1 cellular context compared by ENCODE assay signal in the genomic region with DNA sequence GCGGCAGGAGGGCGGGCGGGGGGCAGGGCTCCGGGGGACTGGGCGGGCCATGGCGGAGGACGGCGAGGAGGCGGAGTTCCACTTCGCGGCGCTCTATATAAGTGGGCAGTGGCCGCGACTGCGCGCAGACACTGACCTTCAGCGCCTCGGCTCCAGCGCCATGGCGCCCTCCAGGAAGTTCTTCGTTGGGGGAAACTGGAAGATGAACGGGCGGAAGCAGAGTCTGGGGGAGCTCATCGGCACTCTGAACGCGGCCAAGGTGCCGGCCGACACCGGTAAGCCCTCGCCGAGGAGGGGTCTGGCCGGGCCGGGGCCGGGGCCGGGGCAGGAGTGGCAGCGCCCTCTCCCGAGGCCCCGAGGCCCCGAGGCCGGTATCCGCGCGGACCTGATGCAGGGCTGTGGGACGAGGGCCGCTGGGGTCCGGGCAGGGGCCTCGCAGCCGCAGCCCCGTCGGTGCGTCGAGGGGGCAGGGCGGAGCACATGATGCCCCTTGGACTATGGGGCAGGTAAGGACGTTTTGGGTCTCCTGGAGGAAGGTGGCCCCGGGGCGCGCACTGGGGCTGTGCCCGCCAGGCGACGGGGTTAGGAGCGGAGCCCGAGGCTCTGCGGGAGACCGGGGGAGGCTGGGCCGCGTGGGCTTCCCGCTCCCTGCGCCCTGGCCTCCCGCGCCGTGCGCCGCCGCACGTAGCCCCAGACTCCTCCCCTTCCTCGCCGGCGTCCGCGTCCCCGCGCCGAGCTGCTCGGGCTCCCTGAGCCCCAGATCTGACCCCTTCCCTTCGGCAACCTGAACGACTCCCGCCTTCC.
A peak's percentile ranks its signal among the peaks of the same experiment; 100 is the strongest.
TF ChIP-seq lines count a peak whose summit lies in the region.

A gene (plus strand): TSS at position 125 of the 804 bp plus-strand sequence. CDS start 36 bp downstream, at position 161.

TF ChIP-seq in HepG2, 621 proteins besides CTCF, POLR2A, EP300 and RAD21 (continued from another document and continues in another):
- TF ChIP-seq, protein P1, sequence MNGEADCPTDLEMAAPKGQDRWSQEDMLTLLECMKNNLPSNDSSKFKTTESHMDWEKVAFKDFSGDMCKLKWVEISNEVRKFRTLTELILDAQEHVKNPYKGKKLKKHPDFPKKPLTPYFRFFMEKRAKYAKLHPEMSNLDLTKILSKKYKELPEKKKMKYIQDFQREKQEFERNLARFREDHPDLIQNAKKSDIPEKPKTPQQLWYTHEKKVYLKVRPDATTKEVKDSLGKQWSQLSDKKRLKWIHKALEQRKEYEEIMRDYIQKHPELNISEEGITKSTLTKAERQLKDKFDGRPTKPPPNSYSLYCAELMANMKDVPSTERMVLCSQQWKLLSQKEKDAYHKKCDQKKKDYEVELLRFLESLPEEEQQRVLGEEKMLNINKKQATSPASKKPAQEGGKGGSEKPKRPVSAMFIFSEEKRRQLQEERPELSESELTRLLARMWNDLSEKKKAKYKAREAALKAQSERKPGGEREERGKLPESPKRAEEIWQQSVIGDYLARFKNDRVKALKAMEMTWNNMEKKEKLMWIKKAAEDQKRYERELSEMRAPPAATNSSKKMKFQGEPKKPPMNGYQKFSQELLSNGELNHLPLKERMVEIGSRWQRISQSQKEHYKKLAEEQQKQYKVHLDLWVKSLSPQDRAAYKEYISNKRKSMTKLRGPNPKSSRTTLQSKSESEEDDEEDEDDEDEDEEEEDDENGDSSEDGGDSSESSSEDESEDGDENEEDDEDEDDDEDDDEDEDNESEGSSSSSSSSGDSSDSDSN (CRISPR knock-in tag; IDR thresholded peaks at IDR 0.05), result peak; percentile 58; the same call in 1 of the 2 replicates
- TF ChIP-seq NAIF1 (CRISPR knock-in tag; IDR thresholded peaks at IDR 0.05; ENCODE audit: borderline replicate concordance) (no peak), SOX13 (IDR thresholded peaks at IDR 0.05) (0 out of 2 replicates have a peak, but pooled peaks have one; percentile 23), SOX13 (CRISPR knock-in tag; conservative IDR thresholded peaks at IDR 0.05 in 1 of 2, IDR thresholded peaks at IDR 0.05 in 1 of 2) (no peak; a peak in 1 of 4 replicates), ZNF354B (CRISPR knock-in tag; IDR thresholded peaks at IDR 0.05) (no peak), ZMAT3 (CRISPR knock-in tag; conservative IDR thresholded peaks at IDR 0.05) (peak; percentile 91), ZFP37 (CRISPR knock-in tag; IDR thresholded peaks at IDR 0.05; ENCODE audit: borderline replicate concordance) (no peak), HNRNPK (IDR thresholded peaks at IDR 0.05; ENCODE audit: low read depth, low read length, poor library complexity, severe bottlenecking) (peak; percentile 42), ZNF672 (CRISPR knock-in tag; IDR thresholded peaks at IDR 0.05) (no peak), NR3C1 (CRISPR knock-in tag; IDR thresholded peaks at IDR 0.05) (no peak), ZNF549 (CRISPR knock-in tag; IDR thresholded peaks at IDR 0.05) (no peak; the same call in 1 of the 2 replicates), KDM5B (CRISPR knock-in tag; IDR thresholded peaks at IDR 0.05; ENCODE audit: borderline replicate concordance) (peak; percentile 83), ZNF431 (CRISPR knock-in tag; IDR thresholded peaks at IDR 0.05; ENCODE audit: borderline replicate concordance, low read depth) (no peak; the same call in 1 of the 2 replicates), KLF11 (CRISPR knock-in tag; IDR thresholded peaks at IDR 0.05) (peak; percentile 57; the same call in 1 of the 2 replicates), ZSCAN30 (CRISPR knock-in tag; IDR thresholded peaks at IDR 0.05) (no peak), MTA3 (CRISPR knock-in tag; IDR thresholded peaks at IDR 0.05) (no peak), HOXD1 (CRISPR knock-in tag; IDR thresholded peaks at IDR 0.05) (peak; percentile 64; the same call in 1 of the 2 replicates), FOXM1 (CRISPR knock-in tag; IDR thresholded peaks at IDR 0.05) (0 out of 2 replicates have a peak, but pooled peaks have one; percentile 72), PAWR (CRISPR knock-in tag; IDR thresholded peaks at IDR 0.05; ENCODE audit: borderline replicate concordance) (no peak), LCORL (IDR thresholded peaks at IDR 0.05) (no peak), LCORL (CRISPR knock-in tag; IDR thresholded peaks at IDR 0.05) (no peak), SATB2 (CRISPR knock-in tag; IDR thresholded peaks at IDR 0.05) (peak; percentile 62; the same call in 1 of the 2 replicates), EEA1 (CRISPR knock-in tag; IDR thresholded peaks at IDR 0.05; ENCODE audit: borderline replicate concordance) (no peak), ZIK1 (CRISPR knock-in tag; IDR thresholded peaks at IDR 0.05; ENCODE audit: borderline replicate concordance, low read depth) (no peak; the same call in 1 of the 2 replicates), HOXA3 (CRISPR knock-in tag; IDR thresholded peaks at IDR 0.05) (no peak), ZC3H4 (CRISPR knock-in tag; IDR thresholded peaks at IDR 0.05; ENCODE audit: borderline replicate concordance) (no peak), ZNF614 (CRISPR knock-in tag; IDR thresholded peaks at IDR 0.05; ENCODE audit: borderline replicate concordance) (no peak; the same call in 1 of the 2 replicates), IRX3 (CRISPR knock-in tag; IDR thresholded peaks at IDR 0.05; ENCODE audit: borderline replicate concordance, low read depth) (peak; percentile 85), REL (CRISPR knock-in tag; conservative IDR thresholded peaks at IDR 0.05) (no peak), SIN3A (IDR thresholded peaks at IDR 0.05; ENCODE audit: borderline replicate concordance, low read depth, low read length) (peak; percentile 56; the same call in 1 of the 2 replicates), ZNF616 (CRISPR knock-in tag; IDR thresholded peaks at IDR 0.05; ENCODE audit: low read depth) (0 out of 2 replicates have a peak, but pooled peaks have one; percentile 60)
- TF ChIP-seq, protein P2, sequence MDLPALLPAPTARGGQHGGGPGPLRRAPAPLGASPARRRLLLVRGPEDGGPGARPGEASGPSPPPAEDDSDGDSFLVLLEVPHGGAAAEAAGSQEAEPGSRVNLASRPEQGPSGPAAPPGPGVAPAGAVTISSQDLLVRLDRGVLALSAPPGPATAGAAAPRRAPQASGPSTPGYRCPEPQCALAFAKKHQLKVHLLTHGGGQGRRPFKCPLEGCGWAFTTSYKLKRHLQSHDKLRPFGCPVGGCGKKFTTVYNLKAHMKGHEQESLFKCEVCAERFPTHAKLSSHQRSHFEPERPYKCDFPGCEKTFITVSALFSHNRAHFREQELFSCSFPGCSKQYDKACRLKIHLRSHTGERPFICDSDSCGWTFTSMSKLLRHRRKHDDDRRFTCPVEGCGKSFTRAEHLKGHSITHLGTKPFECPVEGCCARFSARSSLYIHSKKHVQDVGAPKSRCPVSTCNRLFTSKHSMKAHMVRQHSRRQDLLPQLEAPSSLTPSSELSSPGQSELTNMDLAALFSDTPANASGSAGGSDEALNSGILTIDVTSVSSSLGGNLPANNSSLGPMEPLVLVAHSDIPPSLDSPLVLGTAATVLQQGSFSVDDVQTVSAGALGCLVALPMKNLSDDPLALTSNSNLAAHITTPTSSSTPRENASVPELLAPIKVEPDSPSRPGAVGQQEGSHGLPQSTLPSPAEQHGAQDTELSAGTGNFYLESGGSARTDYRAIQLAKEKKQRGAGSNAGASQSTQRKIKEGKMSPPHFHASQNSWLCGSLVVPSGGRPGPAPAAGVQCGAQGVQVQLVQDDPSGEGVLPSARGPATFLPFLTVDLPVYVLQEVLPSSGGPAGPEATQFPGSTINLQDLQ (CRISPR knock-in tag; IDR thresholded peaks at IDR 0.05), result no peak
- TF ChIP-seq, protein P3, sequence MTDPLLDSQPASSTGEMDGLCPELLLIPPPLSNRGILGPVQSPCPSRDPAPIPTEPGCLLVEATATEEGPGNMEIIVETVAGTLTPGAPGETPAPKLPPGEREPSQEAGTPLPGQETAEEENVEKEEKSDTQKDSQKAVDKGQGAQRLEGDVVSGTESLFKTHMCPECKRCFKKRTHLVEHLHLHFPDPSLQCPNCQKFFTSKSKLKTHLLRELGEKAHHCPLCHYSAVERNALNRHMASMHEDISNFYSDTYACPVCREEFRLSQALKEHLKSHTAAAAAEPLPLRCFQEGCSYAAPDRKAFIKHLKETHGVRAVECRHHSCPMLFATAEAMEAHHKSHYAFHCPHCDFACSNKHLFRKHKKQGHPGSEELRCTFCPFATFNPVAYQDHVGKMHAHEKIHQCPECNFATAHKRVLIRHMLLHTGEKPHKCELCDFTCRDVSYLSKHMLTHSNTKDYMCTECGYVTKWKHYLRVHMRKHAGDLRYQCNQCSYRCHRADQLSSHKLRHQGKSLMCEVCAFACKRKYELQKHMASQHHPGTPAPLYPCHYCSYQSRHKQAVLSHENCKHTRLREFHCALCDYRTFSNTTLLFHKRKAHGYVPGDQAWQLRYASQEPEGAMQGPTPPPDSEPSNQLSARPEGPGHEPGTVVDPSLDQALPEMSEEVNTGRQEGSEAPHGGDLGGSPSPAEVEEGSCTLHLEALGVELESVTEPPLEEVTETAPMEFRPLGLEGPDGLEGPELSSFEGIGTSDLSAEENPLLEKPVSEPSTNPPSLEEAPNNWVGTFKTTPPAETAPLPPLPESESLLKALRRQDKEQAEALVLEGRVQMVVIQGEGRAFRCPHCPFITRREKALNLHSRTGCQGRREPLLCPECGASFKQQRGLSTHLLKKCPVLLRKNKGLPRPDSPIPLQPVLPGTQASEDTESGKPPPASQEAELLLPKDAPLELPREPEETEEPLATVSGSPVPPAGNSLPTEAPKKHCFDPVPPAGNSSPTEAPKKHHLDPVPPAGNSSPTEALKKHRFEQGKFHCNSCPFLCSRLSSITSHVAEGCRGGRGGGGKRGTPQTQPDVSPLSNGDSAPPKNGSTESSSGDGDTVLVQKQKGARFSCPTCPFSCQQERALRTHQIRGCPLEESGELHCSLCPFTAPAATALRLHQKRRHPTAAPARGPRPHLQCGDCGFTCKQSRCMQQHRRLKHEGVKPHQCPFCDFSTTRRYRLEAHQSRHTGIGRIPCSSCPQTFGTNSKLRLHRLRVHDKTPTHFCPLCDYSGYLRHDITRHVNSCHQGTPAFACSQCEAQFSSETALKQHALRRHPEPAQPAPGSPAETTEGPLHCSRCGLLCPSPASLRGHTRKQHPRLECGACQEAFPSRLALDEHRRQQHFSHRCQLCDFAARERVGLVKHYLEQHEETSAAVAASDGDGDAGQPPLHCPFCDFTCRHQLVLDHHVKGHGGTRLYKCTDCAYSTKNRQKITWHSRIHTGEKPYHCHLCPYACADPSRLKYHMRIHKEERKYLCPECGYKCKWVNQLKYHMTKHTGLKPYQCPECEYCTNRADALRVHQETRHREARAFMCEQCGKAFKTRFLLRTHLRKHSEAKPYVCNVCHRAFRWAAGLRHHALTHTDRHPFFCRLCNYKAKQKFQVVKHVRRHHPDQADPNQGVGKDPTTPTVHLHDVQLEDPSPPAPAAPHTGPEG (CRISPR knock-in tag; IDR thresholded peaks at IDR 0.05), result no peak; the same call in 1 of the 2 replicates
- TF ChIP-seq, protein P4, sequence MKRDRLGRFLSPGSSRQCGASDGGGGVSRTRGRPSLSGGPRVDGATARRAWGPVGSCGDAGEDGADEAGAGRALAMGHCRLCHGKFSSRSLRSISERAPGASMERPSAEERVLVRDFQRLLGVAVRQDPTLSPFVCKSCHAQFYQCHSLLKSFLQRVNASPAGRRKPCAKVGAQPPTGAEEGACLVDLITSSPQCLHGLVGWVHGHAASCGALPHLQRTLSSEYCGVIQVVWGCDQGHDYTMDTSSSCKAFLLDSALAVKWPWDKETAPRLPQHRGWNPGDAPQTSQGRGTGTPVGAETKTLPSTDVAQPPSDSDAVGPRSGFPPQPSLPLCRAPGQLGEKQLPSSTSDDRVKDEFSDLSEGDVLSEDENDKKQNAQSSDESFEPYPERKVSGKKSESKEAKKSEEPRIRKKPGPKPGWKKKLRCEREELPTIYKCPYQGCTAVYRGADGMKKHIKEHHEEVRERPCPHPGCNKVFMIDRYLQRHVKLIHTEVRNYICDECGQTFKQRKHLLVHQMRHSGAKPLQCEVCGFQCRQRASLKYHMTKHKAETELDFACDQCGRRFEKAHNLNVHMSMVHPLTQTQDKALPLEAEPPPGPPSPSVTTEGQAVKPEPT (CRISPR knock-in tag; IDR thresholded peaks at IDR 0.05; ENCODE audit: low read depth), result no peak
- TF ChIP-seq, protein P5, sequence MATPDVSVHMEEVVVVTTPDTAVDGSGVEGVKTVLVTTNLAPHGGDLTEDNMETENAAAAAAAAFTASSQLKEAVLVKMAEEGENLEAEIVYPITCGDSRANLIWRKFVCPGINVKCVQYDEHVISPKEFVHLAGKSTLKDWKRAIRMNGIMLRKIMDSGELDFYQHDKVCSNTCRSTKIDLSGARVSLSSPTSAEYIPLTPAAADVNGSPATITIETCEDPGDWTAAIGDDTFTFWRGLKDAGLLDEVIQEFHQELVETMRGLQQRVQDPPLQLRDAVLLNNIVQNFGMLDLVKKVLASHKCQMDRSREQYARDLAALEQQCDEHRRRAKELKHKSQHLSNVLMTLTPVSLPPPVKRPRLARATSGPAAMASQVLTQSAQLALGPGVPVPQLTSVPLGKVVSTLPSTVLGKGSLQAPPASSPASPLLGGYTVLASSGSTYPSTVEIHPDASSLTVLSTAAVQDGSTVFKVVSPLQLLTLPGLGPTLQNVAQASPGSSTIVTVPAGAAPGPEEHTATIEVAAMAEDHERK (CRISPR knock-in tag; IDR thresholded peaks at IDR 0.05; ENCODE audit: low read depth), result no peak
- TF ChIP-seq, protein P6, sequence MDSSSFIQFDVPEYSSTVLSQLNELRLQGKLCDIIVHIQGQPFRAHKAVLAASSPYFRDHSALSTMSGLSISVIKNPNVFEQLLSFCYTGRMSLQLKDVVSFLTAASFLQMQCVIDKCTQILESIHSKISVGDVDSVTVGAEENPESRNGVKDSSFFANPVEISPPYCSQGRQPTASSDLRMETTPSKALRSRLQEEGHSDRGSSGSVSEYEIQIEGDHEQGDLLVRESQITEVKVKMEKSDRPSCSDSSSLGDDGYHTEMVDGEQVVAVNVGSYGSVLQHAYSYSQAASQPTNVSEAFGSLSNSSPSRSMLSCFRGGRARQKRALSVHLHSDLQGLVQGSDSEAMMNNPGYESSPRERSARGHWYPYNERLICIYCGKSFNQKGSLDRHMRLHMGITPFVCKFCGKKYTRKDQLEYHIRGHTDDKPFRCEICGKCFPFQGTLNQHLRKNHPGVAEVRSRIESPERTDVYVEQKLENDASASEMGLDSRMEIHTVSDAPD (CRISPR knock-in tag; IDR thresholded peaks at IDR 0.05), result no peak
- TF ChIP-seq, protein P7, sequence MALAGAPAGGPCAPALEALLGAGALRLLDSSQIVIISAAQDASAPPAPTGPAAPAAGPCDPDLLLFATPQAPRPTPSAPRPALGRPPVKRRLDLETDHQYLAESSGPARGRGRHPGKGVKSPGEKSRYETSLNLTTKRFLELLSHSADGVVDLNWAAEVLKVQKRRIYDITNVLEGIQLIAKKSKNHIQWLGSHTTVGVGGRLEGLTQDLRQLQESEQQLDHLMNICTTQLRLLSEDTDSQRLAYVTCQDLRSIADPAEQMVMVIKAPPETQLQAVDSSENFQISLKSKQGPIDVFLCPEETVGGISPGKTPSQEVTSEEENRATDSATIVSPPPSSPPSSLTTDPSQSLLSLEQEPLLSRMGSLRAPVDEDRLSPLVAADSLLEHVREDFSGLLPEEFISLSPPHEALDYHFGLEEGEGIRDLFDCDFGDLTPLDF (CRISPR knock-in tag; IDR thresholded peaks at IDR 0.05), result no peak
- TF ChIP-seq, protein P8, sequence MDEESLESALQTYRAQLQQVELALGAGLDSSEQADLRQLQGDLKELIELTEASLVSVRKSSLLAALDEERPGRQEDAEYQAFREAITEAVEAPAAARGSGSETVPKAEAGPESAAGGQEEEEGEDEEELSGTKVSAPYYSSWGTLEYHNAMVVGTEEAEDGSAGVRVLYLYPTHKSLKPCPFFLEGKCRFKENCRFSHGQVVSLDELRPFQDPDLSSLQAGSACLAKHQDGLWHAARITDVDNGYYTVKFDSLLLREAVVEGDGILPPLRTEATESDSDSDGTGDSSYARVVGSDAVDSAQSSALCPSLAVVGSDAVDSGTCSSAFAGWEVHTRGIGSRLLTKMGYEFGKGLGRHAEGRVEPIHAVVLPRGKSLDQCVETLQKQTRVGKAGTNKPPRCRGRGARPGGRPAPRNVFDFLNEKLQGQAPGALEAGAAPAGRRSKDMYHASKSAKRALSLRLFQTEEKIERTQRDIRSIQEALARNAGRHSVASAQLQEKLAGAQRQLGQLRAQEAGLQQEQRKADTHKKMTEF (CRISPR knock-in tag; IDR thresholded peaks at IDR 0.05), result peak; percentile 59
